ENCODE assay signal across 20 cellular contexts in the genomic region with DNA sequence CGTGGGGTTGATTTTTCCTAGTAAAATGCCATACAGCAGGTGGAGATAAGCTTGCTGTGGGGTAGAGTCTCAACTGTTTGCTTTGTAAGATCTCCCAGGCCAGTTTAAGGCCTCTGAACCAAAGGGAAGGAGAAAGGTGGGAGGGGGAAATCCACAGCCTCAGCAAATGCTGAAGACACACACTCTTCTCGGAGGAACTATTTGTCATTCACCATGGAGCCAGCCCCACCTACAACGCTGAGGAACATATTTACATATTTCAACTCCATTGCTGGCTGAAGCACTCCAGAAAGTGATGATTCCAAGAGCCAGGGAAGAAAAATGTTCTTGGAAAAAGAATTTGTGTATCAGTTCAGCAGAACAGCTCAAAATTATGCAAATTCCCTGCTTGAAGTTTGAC. TPM values are rescaled to one million over a fixed set of nuclear protein-coding genes. Genes with fewer than 3 reads are reported as not detected.
DNase-seq lines count a peak whose midpoint lies in the region; ATAC-seq, FAIRE-seq and TF ChIP-seq lines count a peak whose summit lies in the region.
"Had no signal": no experiment of that assay in that cellular context is flagged by ENCODE, and none has a peak within 500 bp of the region (broad histone marks: within the 10 kb centered on the region; RNA-seq: fewer than 3 reads in every experiment).

No MANE protein-coding gene starts in this region.

- DNase-seq in GM23338 (ENCODE audit: low spot score) (no peak), H1 (ENCODE audit: low read depth in 1 of 2, low spot score in 2 of 2) (no peak), mesendoderm (no peak), BE2C (no peak), H4 (ENCODE audit: low spot score) (no peak), NCI-H748 treated with DMSO at 0.1 percent for 48 hours (lab: John Stamatoyannopoulos, UW) (no peak), AG08395 (ENCODE audit: low spot score) (no peak)
- DNase-seq: AML-193; COR-L47; DMS153; NCI-H187; NCI-H345; NCI-H69; NK-92 treated with Interleukin-12 subunit alpha and Interleukin-12 subunit beta, amount 100 ng/mL, for 24 hours; OCI-M1; SHP77 treated with DMSO at 0.1 percent for 48 hours had no signal

- no peak for TF ChIP-seq POLR2A in H1 (IDR thresholded peaks at IDR 0.05; ENCODE audit: control extremely low read depth in 1 of 2, low read depth in 2 of 2, low read length in 2 of 2)

- H3K4me1 ChIP-seq in GM23338 (ENCODE audit: insufficient read depth) (peaks cover 46% of the 10 kb centered on the region), H1 (replicated peaks in 1 of 4; ENCODE audit: control insufficient read depth in 3 of 4, insufficient read depth in 4 of 4, low read length in 3 of 4) (peaks cover 6 to 23% (median 17%) of the 10 kb centered on the region in 4 experiments; a peak in 6 of 7 replicates), mesendoderm (ENCODE audit: control insufficient read depth, low read depth, low read length) (peaks cover 34% of the 10 kb centered on the region), BE2C (no peaks in the 10 kb centered on the region)

- H3K18ac ChIP-seq in H1 (ENCODE audit: extremely low read depth, low read length): no peak overlapping the region
- H3K18ac ChIP-seq in mesendoderm (ENCODE audit: low read length): no peak overlapping the region

- 80% methylated on average over 3 of the region's 3 CpGs; no CpG with 5 or more reads in 1 of the 2 experiments for WGBS in H1 (ENCODE audit: extremely low coverage in 1 of 2, insufficient coverage in 1 of 2, insufficient read length in 1 of 2, insufficient replicate concordance in 2 of 2, low coverage in 1 of 2, low lambda C conversion rate in 2 of 2, missing lambda C conversion rate in 1 of 2), 2 experiments
- WGBS in mesendoderm (ENCODE audit: extremely low coverage, insufficient coverage, low lambda C conversion rate): no CpG with 5 or more reads among the region's 3 CpGs

- no peak overlapping the region for H3K4me3 Mint-ChIP-seq in GM23338

- no peak overlapping the region for H2AK5ac ChIP-seq in H1 (ENCODE audit: low read depth, low read length)
- H2AK5ac ChIP-seq in mesendoderm (ENCODE audit: low read length): no peak overlapping the region

- H2BK15ac ChIP-seq in H1 (ENCODE audit: low read length): no peak overlapping the region
- H2BK15ac ChIP-seq in mesendoderm (replicated peaks; ENCODE audit: low read depth): no peak overlapping the region

- H3K4me1 Mint-ChIP-seq in GM23338: peaks cover 50% of the 10 kb centered on the region

- H4K91ac ChIP-seq in H1 (replicated peaks; ENCODE audit: insufficient read length, low read length): no peak overlapping the region

- no peak overlapping the region for H3K27ac Mint-ChIP-seq in GM23338

- FAIRE-seq in H1 (lab: Jason Lieb, UNC): peak; percentile 71
- FAIRE-seq: H54, HTR-8/SVneo had no signal

- H2BK5ac ChIP-seq in H1 (ENCODE audit: low read depth, low read length) (no peak overlapping the region), mesendoderm (ENCODE audit: low read length) (no peak overlapping the region)

- H3K9me3 ChIP-seq in H1 (ENCODE audit: insufficient read depth in 2 of 2, low read depth in 1 of 2, low read length in 1 of 2) (no peaks in the 10 kb centered on the region), BE2C (no peaks in the 10 kb centered on the region)

- no peak overlapping the region for H4K5ac ChIP-seq in H1 (ENCODE audit: insufficient read length, low read depth, low read length)
- no peak overlapping the region for H4K5ac ChIP-seq in mesendoderm (ENCODE audit: low read length)

- H3K56ac ChIP-seq in H1 (replicated peaks; ENCODE audit: insufficient read length, low read depth, low read length): no peak overlapping the region
- H3K56ac ChIP-seq in mesendoderm (ENCODE audit: low read length): peak overlapping the region; percentile 19

- H3K4me3 ChIP-seq in GM23338: no peak overlapping the region
- no peak overlapping the region for H3K4me3 ChIP-seq in H1 (ENCODE audit: extremely low read depth in 1 of 4, insufficient read depth in 2 of 4, low read depth in 3 of 4, low read length in 4 of 4)
- no peak overlapping the region for H3K4me3 ChIP-seq in mesendoderm (ENCODE audit: low read length)
- no peak overlapping the region for H3K4me3 ChIP-seq in BE2C (ENCODE audit: low read depth, low read length)

- no peak overlapping the region for H2BK20ac ChIP-seq in H1 (ENCODE audit: low read length)

- H3K9ac ChIP-seq in H1 (replicated peaks in 1 of 4; ENCODE audit: extremely low read depth in 1 of 4, low read depth in 3 of 4, low read length in 3 of 4) (no peak overlapping the region), mesendoderm (ENCODE audit: low read length) (no peak overlapping the region)

- no peak overlapping the region for H3K14ac ChIP-seq in H1 (ENCODE audit: insufficient read length)

- peaks cover 85% of the 10 kb centered on the region for H3K27me3 ChIP-seq in GM23338 (ENCODE audit: insufficient read depth)
- peaks cover 14 to 44% (median 36%) of the 10 kb centered on the region in 4 experiments for H3K27me3 ChIP-seq in H1 (replicated peaks in 1 of 4; ENCODE audit: control insufficient read depth in 3 of 4, extremely low read depth in 1 of 4, insufficient read depth in 3 of 4, low read length in 3 of 4)
- no peaks in the 10 kb centered on the region for H3K27me3 ChIP-seq in mesendoderm (ENCODE audit: insufficient read depth, low read length, poor library complexity)
- H3K27me3 ChIP-seq in BE2C: peaks cover 42% of the 10 kb centered on the region

- H2BK120ac ChIP-seq in H1 (replicated peaks; ENCODE audit: low read depth, low read length) (no peak overlapping the region), mesendoderm (ENCODE audit: low read depth, low read length) (no peak overlapping the region)

- no peaks in the 10 kb centered on the region for H3K9me2 ChIP-seq in GM23338 (ENCODE audit: insufficient read depth)

- TF ChIP-seq CTCF in GM23338 (conservative IDR thresholded peaks at IDR 0.05; ENCODE audit: low read depth in 2 of 2): no peak
- no peak for TF ChIP-seq CTCF in H1 (IDR thresholded peaks at IDR 0.05; ENCODE audit: control extremely low read depth in 1 of 3, insufficient read depth in 1 of 3, low read depth in 1 of 3, low read length in 3 of 3)
- TF ChIP-seq CTCF in BE2C (IDR thresholded peaks at IDR 0.05; ENCODE audit: low read depth, low read length): no peak

- CTCF ChIA-PET in H1 (lab: Charles Lee; ENCODE audit: partially characterized antibody): interaction anchor here (1.4 to 4.4 kb wide), 3 partner anchors 10 to 51 kb away, joined by 3 to 17 read pairs (median 5); no protein-coding TSS in a partner anchor

- H3K27me3 Mint-ChIP-seq in GM23338 (ENCODE audit: insufficient read depth, low read depth, poor library complexity): peaks cover 46% of the 10 kb centered on the region

- no peaks in the 10 kb centered on the region for H3K9me3 Mint-ChIP-seq in GM23338

- H2AFZ ChIP-seq in GM23338 (no peak overlapping the region), H1 (ENCODE audit: low read length) (no peak overlapping the region)

- ATAC-seq in GM23338: no peak
- ATAC-seq: SK-N-SH treated with all-trans-retinoic acid at 6 μM for 48 hours had no signal

- TF ChIP-seq EP300 in H1 (IDR thresholded peaks at IDR 0.05; ENCODE audit: borderline replicate concordance in 1 of 2, low read depth in 2 of 2, low read length in 2 of 2): no peak

- no peaks in the 10 kb centered on the region; the same call in none of the 2 replicates for H3K79me1 ChIP-seq in H1 (ENCODE audit: low read depth, low read length)
- H3K79me1 ChIP-seq in mesendoderm (ENCODE audit: low read length): peaks cover 27% of the 10 kb centered on the region

- H3K79me2 ChIP-seq in GM23338 (replicated peaks; ENCODE audit: insufficient read depth) (0 out of 2 replicates have a peak, but pooled peaks cover 12% of the 10 kb centered on the region), H1 (ENCODE audit: control insufficient read depth in 1 of 2, insufficient read depth in 2 of 2, low read length in 2 of 2) (peaks cover 0 to 2% of the 10 kb centered on the region in 2 experiments; a peak in 1 of 4 replicates), mesendoderm (ENCODE audit: control insufficient read depth, insufficient read depth, low read length) (peaks cover 83% of the 10 kb centered on the region)

- H2BK12ac ChIP-seq in H1 (ENCODE audit: low read depth, low read length): no peak overlapping the region

- no peaks in the 10 kb centered on the region for H3K36me3 Mint-ChIP-seq in GM23338 (ENCODE audit: low read depth)

- H3K23ac ChIP-seq in H1 (ENCODE audit: insufficient read length) (no peak overlapping the region), mesendoderm (ENCODE audit: low read length) (no peak overlapping the region)

- H3K27ac ChIP-seq in GM23338 (ENCODE audit: low read depth): no peak overlapping the region
- no peak overlapping the region for H3K27ac ChIP-seq in H1 (ENCODE audit: low read depth, low read length)
- H3K27ac ChIP-seq in mesendoderm (ENCODE audit: low read depth, low read length): no peak overlapping the region
- H3K27ac ChIP-seq: HL-60 had no signal

- no peak overlapping the region for H4K8ac ChIP-seq in H1 (ENCODE audit: extremely low read depth, insufficient read depth, low read length)
- H4K8ac ChIP-seq in mesendoderm (ENCODE audit: low read depth, low read length): no peak overlapping the region

- H3K4ac ChIP-seq in H1 (replicated peaks; ENCODE audit: insufficient read length, low read depth, low read length) (no peak overlapping the region), mesendoderm (ENCODE audit: low read depth, low read length) (no peak overlapping the region)

- H3F3A ChIP-seq in GM23338 (replicated peaks; ENCODE audit: low read depth): no peaks in the 10 kb centered on the region

- peak overlapping the region; percentile 25 for H3K4me2 ChIP-seq in GM23338
- H3K4me2 ChIP-seq in H1 (ENCODE audit: insufficient read depth in 1 of 2, low read depth in 2 of 2, low read length in 2 of 2): no peak overlapping the region
- no peak overlapping the region for H3K4me2 ChIP-seq in mesendoderm (ENCODE audit: low read length)

- H4K20me1 ChIP-seq in GM23338 (replicated peaks; ENCODE audit: insufficient read depth): peaks cover 22% of the 10 kb centered on the region; the same call in 1 of the 2 replicates
- peaks cover 0 to 2% of the 10 kb centered on the region in 2 experiments for H4K20me1 ChIP-seq in H1 (replicated peaks in 1 of 2; ENCODE audit: control insufficient read depth in 1 of 2, insufficient read depth in 2 of 2, low read length in 2 of 2)

- peaks cover 19% of the 10 kb centered on the region for H3K23me2 ChIP-seq in H1 (ENCODE audit: low read depth, low read length)

- TF ChIP-seq RAD21 in H1 (IDR thresholded peaks at IDR 0.05 in 1 of 2, conservative IDR thresholded peaks at IDR 0.05 in 1 of 2; ENCODE audit: low read depth in 2 of 2, low read length in 2 of 2): no peak

- H3K36me3 ChIP-seq in GM23338 (ENCODE audit: insufficient read depth) (no peaks in the 10 kb centered on the region), H1 (ENCODE audit: control insufficient read depth in 2 of 4, insufficient read depth in 4 of 4, low read length in 3 of 4) (no peaks in the 10 kb centered on the region), mesendoderm (ENCODE audit: control insufficient read depth, insufficient read depth, low read length) (no peaks in the 10 kb centered on the region), BE2C (no peaks in the 10 kb centered on the region)

- POLR2A ChIA-PET in H1 (lab: Charles Lee; ENCODE audit: partially characterized antibody): interaction anchor here (1.0 to 1.8 kb wide), 2 partner anchors 11 to 25 kb away, joined by 3 to 5 read pairs; no protein-coding TSS in a partner anchor

RNA-seq across cellular contexts. Expression of a gene that starts 6.6 kb away (rescaled TPM):
- 2.5 and 7.3 TPM in 2 replicates for total RNA-seq in GM23338 (2014; rRNA removed; shearing (Covaris generic))
- polyA plus RNA-seq in GM23338 (2016; fragmentation: Nextera tagmentation; extraction: Ambion mirVana): 5.0 and 7.3 TPM in 2 replicates
- total RNA-seq in H1 (2021; fragmentation: NEBNext Ultra II Directional; extraction: Animal tissue kit (Norgen Biotek cat#: 25700)): 7.2 and 8.8 TPM in 2 replicates
- 3.5 and 5.8 TPM in 2 replicates for polyA plus RNA-seq in H1 (2011; rRNA removed)
- 2.5 TPM for polyA plus RNA-seq in H1 (2011; cell fraction: cytosol; rRNA removed)
- polyA plus RNA-seq in H1 (2011; cell fraction: nucleus; rRNA removed): 9.5 TPM
- 1.8 to 3.9 TPM (median 2.8 TPM) in 4 replicates for polyA plus RNA-seq in H1 (2012, experiment 1 of 2)
- 0.24 TPM for polyA plus RNA-seq in H1 (2012, experiment 2 of 2)
- 2.4 TPM for polyA plus RNA-seq in H1 (2013, experiment 1 of 2)
- polyA plus RNA-seq in H1 (2013, experiment 2 of 2): 1.9 TPM
- 6.4 and 11.1 TPM in 2 replicates for polyA minus RNA-seq in H1 (2011; rRNA and poly(A)+ RNA removed)
- polyA minus RNA-seq in H1 (2011; cell fraction: cytosol; rRNA and poly(A)+ RNA removed): 7.5 TPM
- 37.7 TPM for polyA minus RNA-seq in H1 (2011; cell fraction: nucleus; rRNA and poly(A)+ RNA removed)
- polyA plus RNA-seq in mesendoderm (2013, experiment 1 of 2): 32.1 TPM
- 25.8 TPM for polyA plus RNA-seq in mesendoderm (2013, experiment 2 of 2)
- polyA plus RNA-seq in BE2C (2012; ENCODE audit: insufficient read depth, insufficient read length, low read depth): 44.5 TPM
- 0.31 and 0.82 TPM in 2 replicates for total RNA-seq in H4 (2014; rRNA removed; shearing (Covaris generic))
